Comparison of ENCODE assay signal across 19 cellular contexts in genomic region chr2:231355802-231356473, GRCh38. TPM values are rescaled to one million over a fixed set of nuclear protein-coding genes. Genes with fewer than 3 reads are reported as not detected.
DNase-seq lines count a peak whose midpoint lies in the region; ATAC-seq, FAIRE-seq and TF ChIP-seq lines count a peak whose summit lies in the region.
"Had no signal": no experiment of that assay in that cellular context is flagged by ENCODE, and none has a peak within 500 bp of the region (broad histone marks: within the 10 kb centered on the region; RNA-seq: fewer than 3 reads in every experiment).

No MANE protein-coding gene starts in this region.

- H2AK5ac ChIP-seq in trophoblast cell (ENCODE audit: low read length): no peak overlapping the region

- no peak overlapping the region for H2BK5ac ChIP-seq in trophoblast cell (ENCODE audit: low read depth, low read length, poor library complexity)

- TF ChIP-seq POLR2A in K562 (conservative IDR thresholded peaks at IDR 0.05): no peak

- H3K27ac ChIP-seq in K562 (ENCODE audit: extremely low read depth, low read depth, low read length) (no peak overlapping the region), right atrium auricular region (peak overlapping the region; percentile 24 to 35), trophoblast cell (ENCODE audit: low read depth, low read length) (no peak overlapping the region)

- H3K36me3 ChIP-seq in BE2C: peaks cover 2% of the 10 kb centered on the region; the same call in 1 of the 2 replicates
- no peaks in the 10 kb centered on the region for H3K36me3 ChIP-seq in K562 (ENCODE audit: control insufficient read depth, insufficient read depth, low read length)
- H3K36me3 ChIP-seq in right atrium auricular region: no peaks in the 10 kb centered on the region
- peaks cover 0 to 3% of the 10 kb centered on the region in 2 experiments for H3K36me3 ChIP-seq in trophoblast cell (ENCODE audit: control insufficient read depth in 1 of 2, insufficient read depth in 2 of 2, low read length in 2 of 2)

- H3K79me1 ChIP-seq in trophoblast cell (ENCODE audit: low read length): no peaks in the 10 kb centered on the region

- no peak overlapping the region for H4K8ac ChIP-seq in trophoblast cell (ENCODE audit: low read depth, low read length)

- H3K18ac ChIP-seq in trophoblast cell (ENCODE audit: low read length): no peak overlapping the region

- H3K23ac ChIP-seq in trophoblast cell (ENCODE audit: low read length): no peak overlapping the region

- H4K12ac ChIP-seq in trophoblast cell (ENCODE audit: low read depth, low read length): no peak overlapping the region

- H3K4ac ChIP-seq in trophoblast cell (ENCODE audit: low read depth, low read length): no peak overlapping the region

- in situ Hi-C loops in K562 (cut with MboI): no loop called here

- 0 out of 3 replicates have a peak, but pooled peaks have one; percentile 36 for ATAC-seq in K562

- H2BK120ac ChIP-seq in trophoblast cell (ENCODE audit: insufficient read depth, low read length, poor library complexity): no peak overlapping the region

- H3K9me3 ChIP-seq in BE2C: no peaks in the 10 kb centered on the region
- no peaks in the 10 kb centered on the region for H3K9me3 ChIP-seq in K562 (replicated peaks; ENCODE audit: control insufficient read depth, insufficient read depth, low read depth, low read length)
- no peaks in the 10 kb centered on the region for H3K9me3 ChIP-seq in right atrium auricular region
- peaks cover 3% of the 10 kb centered on the region for H3K9me3 ChIP-seq in trophoblast cell (ENCODE audit: insufficient read depth, low read depth, low read length)

- no peak overlapping the region for H3K4me3 Mint-ChIP-seq in activated CD4-positive, alpha-beta T cell treated with anti-CD3 and anti-CD28 coated beads, Interleukin-2, amount 10 ng/mL, durations not matched to agents 24 days and 14 days
- H3K4me3 Mint-ChIP-seq: activated naive CD8-positive, alpha-beta T cell treated with anti-CD3 and anti-CD28 coated beads, Interleukin-2, amount 10 ng/mL, durations not matched to agents 7 days and 5 days; T-helper 1 cell treated with Interleukin-12 subunit alpha and Interleukin-12 subunit beta and Interleukin-4 antibody, amounts not matched to agents 30 μg/mL and 1 μg/mL, for 36 hours had no signal

- no peak for TF ChIP-seq EP300 in K562 (IDR thresholded peaks at IDR 0.05; ENCODE audit: low read length)

- no peaks in the 10 kb centered on the region for H3K9me3 Mint-ChIP-seq in activated CD4-positive, alpha-beta T cell treated with anti-CD3 and anti-CD28 coated beads, Interleukin-2, amount 10 ng/mL, durations not matched to agents 24 days and 14 days
- H3K9me3 Mint-ChIP-seq: activated naive CD8-positive, alpha-beta T cell treated with anti-CD3 and anti-CD28 coated beads, Interleukin-2, amount 10 ng/mL, durations not matched to agents 7 days and 5 days; T-helper 1 cell treated with Interleukin-12 subunit alpha and Interleukin-12 subunit beta and Interleukin-4 antibody, amounts not matched to agents 30 μg/mL and 1 μg/mL, for 36 hours had no signal

- H3K36me3 Mint-ChIP-seq in activated CD4-positive, alpha-beta T cell treated with anti-CD3 and anti-CD28 coated beads, Interleukin-2, amount 10 ng/mL, durations not matched to agents 24 days and 14 days (ENCODE audit: low read depth): no peaks in the 10 kb centered on the region
- H3K36me3 Mint-ChIP-seq: activated naive CD8-positive, alpha-beta T cell treated with anti-CD3 and anti-CD28 coated beads, Interleukin-2, amount 10 ng/mL, durations not matched to agents 7 days and 5 days had no signal

- H3K27me3 ChIP-seq in BE2C: no peaks in the 10 kb centered on the region
- peaks cover 0 to 31% of the 10 kb centered on the region in 2 experiments; a peak in 3 of 5 replicates for H3K27me3 ChIP-seq in K562 (ENCODE audit: control insufficient read depth in 2 of 2, insufficient read depth in 2 of 2, low read length in 2 of 2)
- H3K27me3 ChIP-seq in right atrium auricular region: no peaks in the 10 kb centered on the region
- H3K27me3 ChIP-seq in trophoblast cell (ENCODE audit: insufficient read depth, low read length): no peaks in the 10 kb centered on the region

- H2BK12ac ChIP-seq in trophoblast cell (ENCODE audit: low read length): no peak overlapping the region

- H3K27me3 Mint-ChIP-seq in activated CD4-positive, alpha-beta T cell treated with anti-CD3 and anti-CD28 coated beads, Interleukin-2, amount 10 ng/mL, durations not matched to agents 24 days and 14 days: no peaks in the 10 kb centered on the region

- H3K79me2 ChIP-seq in K562 (ENCODE audit: control insufficient read depth, insufficient read depth, low read length) (no peaks in the 10 kb centered on the region), trophoblast cell (ENCODE audit: control insufficient read depth, insufficient read depth, low read length, poor library complexity) (no peaks in the 10 kb centered on the region)

- TF ChIP-seq RAD21 in K562 (CRISPR knock-in tag; conservative IDR thresholded peaks at IDR 0.05 in 1 of 2, IDR thresholded peaks at IDR 0.05 in 1 of 2): no peak

- H3K9me1 ChIP-seq in K562 (ENCODE audit: control insufficient read depth, insufficient read depth, low read length): no peaks in the 10 kb centered on the region

- no peak overlapping the region for H4K91ac ChIP-seq in trophoblast cell (ENCODE audit: low read depth, low read length)

- peak; percentile 18 for TF ChIP-seq CTCF in BE2C (IDR thresholded peaks at IDR 0.05; ENCODE audit: low read depth, low read length)
- no peak for TF ChIP-seq CTCF in K562 (IDR thresholded peaks at IDR 0.05 in 2 of 3, conservative IDR thresholded peaks at IDR 0.05 in 1 of 3; ENCODE audit: insufficient read depth in 2 of 3, low read depth in 1 of 3, low read length in 3 of 3)
- no peak for TF ChIP-seq CTCF in right atrium auricular region (IDR thresholded peaks at IDR 0.05)

- no peak overlapping the region for H3K14ac ChIP-seq in trophoblast cell (ENCODE audit: low read length)

- peaks cover 45% of the 10 kb centered on the region for H3K4me1 ChIP-seq in BE2C
- peaks cover 0 to 13% of the 10 kb centered on the region in 2 experiments; a peak in 2 of 5 replicates for H3K4me1 ChIP-seq in K562 (replicated peaks in 1 of 2; ENCODE audit: control insufficient read depth in 2 of 2, insufficient read depth in 2 of 2, low read length in 2 of 2)
- peaks cover 0 to 3% of the 10 kb centered on the region in 2 donors for H3K4me1 ChIP-seq in right atrium auricular region
- H3K4me1 ChIP-seq in trophoblast cell (ENCODE audit: control insufficient read depth in 1 of 2, insufficient read depth in 2 of 2, low read length in 2 of 2): peaks cover 7 to 8% of the 10 kb centered on the region in 2 experiments

- no TSS peak for BruUV-seq in K562 (replicated peaks; lab: Mats Ljungman, UMichigan)

- intact Hi-C loops in K562 (cut with micrococcal nuclease): no loop called here
- intact Hi-C loops in activated CD4-positive, alpha-beta T cell treated with anti-CD3 and anti-CD28 coated beads, Interleukin-2, amount 10 ng/mL, durations not matched to agents 24 days and 14 days (cut with micrococcal nuclease): no loop called here

- H3K4me3 ChIP-seq in BE2C (ENCODE audit: low read depth, low read length) (peak overlapping the region; percentile 18), K562 (no peak overlapping the region), right atrium auricular region (no peak overlapping the region), trophoblast cell (ENCODE audit: low read depth, low read length) (no peak overlapping the region)

- WGBS in K562 (ENCODE audit: insufficient coverage, low coverage, missing lambda C conversion rate): 9% methylated on average over 13 of the region's 20 CpGs
- no CpG with 5 or more reads among the region's 20 CpGs for whole genome bisulfite sequencing in trophoblast cell (ENCODE audit: extremely low coverage, insufficient coverage, insufficient read length)

- no peaks in the 10 kb centered on the region for H4K20me1 ChIP-seq in K562 (replicated peaks; ENCODE audit: control insufficient read depth, insufficient read depth, low read length)

- no peaks in the 10 kb centered on the region for H3K4me1 Mint-ChIP-seq in activated CD4-positive, alpha-beta T cell treated with anti-CD3 and anti-CD28 coated beads, Interleukin-2, amount 10 ng/mL, durations not matched to agents 24 days and 14 days
- H3K4me1 Mint-ChIP-seq: activated naive CD8-positive, alpha-beta T cell treated with anti-CD3 and anti-CD28 coated beads, Interleukin-2, amount 10 ng/mL, durations not matched to agents 7 days and 5 days had no signal

- DNase-seq in BE2C: peak; percentile 58
- DNase-seq in K562 (ENCODE audit: extremely low read depth in 1 of 4, low spot score in 3 of 4): no peak
- DNase-seq in right atrium auricular region (ENCODE audit: low spot score): no peak
- DNase-seq in trophoblast cell: peak; percentile 34 to 44
- DNase-seq in NCI-H146 (lab: John Stamatoyannopoulos, UW): no peak
- DNase-seq in activated CD4-positive, alpha-beta T cell treated with anti-CD3 and anti-CD28 coated beads, Interleukin-2, amount 10 ng/mL, durations not matched to agents 24 days and 14 days: no peak
- DNase-seq in urothelium cell line (ENCODE audit: low spot score): no peak
- no peak for DNase-seq in SW480 (ENCODE audit: low spot score)
- DNase-seq: activated naive CD8-positive, alpha-beta T cell treated with anti-CD3 and anti-CD28 coated beads, Interleukin-2, amount 10 ng/mL, durations not matched to agents 7 days and 5 days; hypothalamus; Karpas-422; NCI-H187; NCI-H69; occipital lobe had no signal

- no peak overlapping the region for H3K27ac Mint-ChIP-seq in activated CD4-positive, alpha-beta T cell treated with anti-CD3 and anti-CD28 coated beads, Interleukin-2, amount 10 ng/mL, durations not matched to agents 24 days and 14 days
- H3K27ac Mint-ChIP-seq: activated naive CD8-positive, alpha-beta T cell treated with anti-CD3 and anti-CD28 coated beads, Interleukin-2, amount 10 ng/mL, durations not matched to agents 7 days and 5 days; T-helper 1 cell treated with Interleukin-12 subunit alpha and Interleukin-12 subunit beta and Interleukin-4 antibody, amounts not matched to agents 30 μg/mL and 1 μg/mL, for 36 hours had no signal

- peak overlapping the region in 1 of 2 experiments; percentile 58; a peak in 2 of 4 replicates for H3K9ac ChIP-seq in K562 (ENCODE audit: insufficient read depth in 1 of 2, low read depth in 2 of 2, low read length in 2 of 2)
- H3K9ac ChIP-seq in trophoblast cell (ENCODE audit: low read length): no peak overlapping the region

- FAIRE-seq in K562 (lab: Jason Lieb, UNC) (no peak), urothelium cell line (lab: Jason Lieb, UNC) (no peak)
- FAIRE-seq: colon, GM12892, RCC 7860 had no signal

- POLR2A ChIA-PET in K562 (lab: Yijun Ruan, JAX): interaction anchor here (1.0 kb wide), 1 partner anchor 9 kb away, joined by 5 read pairs; no protein-coding TSS in a partner anchor

- H2AFZ ChIP-seq in K562 (ENCODE audit: low read depth, low read length) (peak overlapping the region; percentile 17; the same call in 1 of the 2 replicates), trophoblast cell (ENCODE audit: insufficient read depth, low read length, poor library complexity) (no peak overlapping the region)

- CTCF ChIA-PET in K562 (lab: Yijun Ruan, JAX; ENCODE audit: low intra/inter-chr PET ratio): no interaction called here

- H3K4me2 ChIP-seq in K562 (ENCODE audit: insufficient read depth, low read length) (no peak overlapping the region; the same call in 1 of the 2 replicates), trophoblast cell (ENCODE audit: low read length) (no peak overlapping the region)

RNA-seq across cellular contexts. Expression of gene B3GNT7, which starts 39.6 kb away (rescaled TPM):
- not detected for polyA plus RNA-seq in BE2C (2012; ENCODE audit: insufficient read depth, insufficient read length, low read depth)
- not detected in 2 replicates for total RNA-seq in K562 (2011; cell fraction: chromatin; rRNA removed; ENCODE audit: low replicate concordance)
- not detected in 2 replicates for total RNA-seq in K562 (2011; cell fraction: nucleolus; rRNA removed)
- total RNA-seq in K562 (2011; cell fraction: nucleoplasm; rRNA removed): not detected in 2 replicates
- total RNA-seq in K562 (2014; rRNA removed): not detected in 2 replicates
- total RNA-seq in K562 (2014; rRNA removed; fragmentation: Illumina TruSeq; extraction: Trizol): not detected in 2 replicates
- total RNA-seq in K562 (2015; rRNA removed; fragmentation: Illumina TruSeq; extraction: Trizol): not detected in 2 replicates
- 0.20 and 0.69 TPM in 2 replicates for total RNA-seq in K562 (2021)
- polyA plus RNA-seq in K562 (2011; rRNA removed): not detected in 2 replicates
- not detected in 2 replicates for polyA plus RNA-seq in K562 (2011; cell fraction: cytosol; rRNA removed)
- 0.09 TPM in 1 of 2 replicates, not detected in the other for polyA plus RNA-seq in K562 (2011; cell fraction: nucleus; rRNA removed)
- not detected in 2 replicates for polyA plus RNA-seq in K562 (2012)
- polyA plus RNA-seq in K562 (2014; fragmentation: Illumina TruSeq; extraction: Trizol): not detected in 2 replicates
- polyA plus RNA-seq in K562 (2014; fragmentation: Nextera tagmentation; extraction: Ambion mirVana): not detected
- not detected in 2 replicates for polyA plus RNA-seq in K562 (2014; rRNA removed)
- not detected in 2 replicates for polyA minus RNA-seq in K562 (2011; rRNA and poly(A)+ RNA removed)
- polyA minus RNA-seq in K562 (2011; cell fraction: cytosol; rRNA and poly(A)+ RNA removed): not detected in 2 replicates
- not detected in 2 replicates for polyA minus RNA-seq in K562 (2011; cell fraction: nucleus; rRNA and poly(A)+ RNA removed)
- total RNA-seq in right atrium auricular region: 1 to 10 TPM; 4.0 to 9.4 TPM
- polyA plus RNA-seq in trophoblast cell (2013): 2.4 and 2.6 TPM in 2 replicates
- total RNA-seq in activated CD4-positive, alpha-beta T cell treated with anti-CD3 and anti-CD28 coated beads, Interleukin-2, amount 10 ng/mL, durations not matched to agents 24 days and 14 days: not detected in 2 replicates
- total RNA-seq: A172 had no signal

Comparison
In these comparisons a context has a peak if more than half of its experiments do, and no peak if none do; other contexts are left out.
1. DNase-seq: peak in BE2C (single experiment) and trophoblast cell (2 of 2); none in K562 (0 of 4), right atrium auricular region (single experiment), NCI-H146 (single experiment), activated CD4-positive, alpha-beta T cell treated with anti-CD3 and anti-CD28 coated beads, Interleukin-2, amount 10 ng/mL, durations not matched to agents 24 days and 14 days (single experiment), urothelium cell line (single experiment) and SW480 (single experiment).
2. H3K27ac ChIP-seq: peak in right atrium auricular region (2 of 2); none in K562 (single experiment) and trophoblast cell (single experiment).